In the genomic region with DNA sequence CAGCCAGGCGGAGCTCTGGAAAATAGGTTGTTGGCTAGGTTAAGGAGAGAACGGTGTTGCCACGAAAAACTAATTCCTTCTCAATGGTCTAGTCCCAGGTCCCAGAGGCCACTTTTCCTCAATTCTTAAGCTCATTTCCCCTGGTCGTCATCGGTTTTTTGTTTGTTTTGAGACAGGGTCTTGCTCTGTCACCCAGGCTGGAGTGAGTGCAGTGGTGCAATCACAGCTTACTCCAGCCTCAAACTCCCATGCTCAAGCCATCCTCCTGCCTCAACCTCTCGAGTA, we compare ENCODE assay signal across 9 cellular contexts. TPM values are rescaled to one million over a fixed set of nuclear protein-coding genes. Genes with fewer than 3 reads are reported as not detected.
DNase-seq lines count a peak whose midpoint lies in the region; ATAC-seq and TF ChIP-seq lines count a peak whose summit lies in the region.
"Had no signal": no experiment of that assay in that cellular context is flagged by ENCODE, and none has a peak within 500 bp of the region (broad histone marks: within the 10 kb centered on the region; RNA-seq: fewer than 3 reads in every experiment).

No MANE protein-coding gene starts in this region.

- peak overlapping the region; percentile 94 for H3K4me3 Mint-ChIP-seq in dendritic cell treated with granulocyte-macrophage colony-stimulating factor and Interleukin-4, amounts not matched to agents 40 ng/mL and 50 ng/mL, for 4 days

- H3K4me3 ChIP-seq in BLaER1 (peak overlapping the region; percentile 97), Loucy (ENCODE audit: low read length, poor library complexity, severe bottlenecking) (peak overlapping the region; percentile 93), neural cell (ENCODE audit: low read length) (peak overlapping the region; percentile 94)

- H3K4me1 Mint-ChIP-seq in dendritic cell treated with granulocyte-macrophage colony-stimulating factor and Interleukin-4, amounts not matched to agents 40 ng/mL and 50 ng/mL, for 4 days (ENCODE audit: low read depth), result peaks cover 76% of the 10 kb centered on the region

- no peak for DNase-seq in NCI-H345 treated with DMSO at 0.1 percent for 48 hours (lab: John Stamatoyannopoulos, UW; ENCODE audit: unreplicated experiment)
- DNase-seq in epidermal melanocyte (ENCODE audit: insufficient read length, low spot score), result no peak
- no peak for DNase-seq in stimulated activated CD4-positive, alpha-beta T cell treated with anti-CD3 and anti-CD28 coated beads, Interleukin-12 subunit alpha, Interleukin-12 subunit beta, amount 100 ng/mL, for 4 hours

- no peaks in the 10 kb centered on the region for H3K9me3 ChIP-seq in BLaER1
- H3K9me3 ChIP-seq in Loucy (ENCODE audit: insufficient read depth, low read depth, low read length), result no peaks in the 10 kb centered on the region
- no peaks in the 10 kb centered on the region for H3K9me3 ChIP-seq in neural cell (ENCODE audit: low read length)

- intact Hi-C loops in dendritic cell treated with granulocyte-macrophage colony-stimulating factor and Interleukin-4, amounts not matched to agents 40 ng/mL and 50 ng/mL, for 4 days (cut with micrococcal nuclease), result loop anchor here (5.0 kb wide), 1 partner anchor 79 kb away; no protein-coding TSS in a partner anchor

- H3K9me2 ChIP-seq in Loucy (replicated peaks; ENCODE audit: low read depth, low read length), result no peaks in the 10 kb centered on the region
- no peaks in the 10 kb centered on the region for H3K9me2 ChIP-seq in neural cell (ENCODE audit: insufficient read depth, low read length)

- H3K9me3 Mint-ChIP-seq in dendritic cell treated with granulocyte-macrophage colony-stimulating factor and Interleukin-4, amounts not matched to agents 40 ng/mL and 50 ng/mL, for 4 days, result no peaks in the 10 kb centered on the region

- H3K79me2 ChIP-seq in Loucy (ENCODE audit: insufficient read depth, low read length) (peaks cover 94% of the 10 kb centered on the region), neural cell (replicated peaks; ENCODE audit: insufficient read depth, low read length) (peaks cover 81% of the 10 kb centered on the region)

- no peaks in the 10 kb centered on the region for H3K27me3 Mint-ChIP-seq in dendritic cell treated with granulocyte-macrophage colony-stimulating factor and Interleukin-4, amounts not matched to agents 40 ng/mL and 50 ng/mL, for 4 days

- H4K20me1 ChIP-seq in BLaER1 (peaks cover 89% of the 10 kb centered on the region), Loucy (ENCODE audit: insufficient read depth, low read length, poor library complexity, severe bottlenecking) (peaks cover 82% of the 10 kb centered on the region), neural cell (ENCODE audit: insufficient read depth) (no peaks in the 10 kb centered on the region)

- H3K9ac ChIP-seq in BLaER1 (peak overlapping the region; percentile 98), Loucy (ENCODE audit: low read depth, low read length, poor library complexity, severe bottlenecking) (peak overlapping the region; percentile 86), neural cell (ENCODE audit: low read length) (peak overlapping the region; percentile 92)

- H3K4me1 ChIP-seq in BLaER1, result peaks cover 80% of the 10 kb centered on the region
- H3K4me1 ChIP-seq in Loucy (ENCODE audit: insufficient read depth, low read length, poor library complexity, severe bottlenecking), result peaks cover 60% of the 10 kb centered on the region

- peaks cover 81% of the 10 kb centered on the region for H3K36me3 Mint-ChIP-seq in dendritic cell treated with granulocyte-macrophage colony-stimulating factor and Interleukin-4, amounts not matched to agents 40 ng/mL and 50 ng/mL, for 4 days (ENCODE audit: low read depth)

- TF ChIP-seq RAD21 in neural cell (conservative IDR thresholded peaks at IDR 0.05), result no peak

- H3K27ac ChIP-seq in BLaER1 (peak overlapping the region; percentile 99), neural cell (ENCODE audit: low read length) (peak overlapping the region; percentile 93)

- no peak for ATAC-seq in GM21717 (IDR thresholded peaks at IDR 0.05; ENCODE audit: unreplicated experiment)
- ATAC-seq: activated CD4-positive, CD25-positive, alpha-beta regulatory T cell treated with anti-CD3 and anti-CD28 coated beads, Interleukin-2, amount 50 U/mL, for 24 hours had no signal

- H3F3A ChIP-seq in Loucy (ENCODE audit: low read depth) (peaks cover 3% of the 10 kb centered on the region; the same call in 1 of the 2 replicates), neural cell (ENCODE audit: insufficient read depth, low read length, poor library complexity, severe bottlenecking) (no peaks in the 10 kb centered on the region)

- H3K4me2 ChIP-seq in BLaER1 (peak overlapping the region; percentile 98), Loucy (ENCODE audit: low read depth, low read length, poor library complexity, severe bottlenecking) (peak overlapping the region; percentile 100), neural cell (ENCODE audit: low read length) (peak overlapping the region; percentile 80)

- H3K36me3 ChIP-seq in BLaER1 (peaks cover 43% of the 10 kb centered on the region), Loucy (ENCODE audit: insufficient read depth, low read length) (peaks cover 8% of the 10 kb centered on the region; the same call in 1 of the 2 replicates), neural cell (ENCODE audit: insufficient read depth, low read length) (no peaks in the 10 kb centered on the region)

- peak overlapping the region; percentile 98 for H3K27ac Mint-ChIP-seq in dendritic cell treated with granulocyte-macrophage colony-stimulating factor and Interleukin-4, amounts not matched to agents 40 ng/mL and 50 ng/mL, for 4 days

- H2AFZ ChIP-seq in Loucy (ENCODE audit: low read length) (no peak overlapping the region), neural cell (ENCODE audit: low read depth, low read length) (no peak overlapping the region)

- no peaks in the 10 kb centered on the region for H3K27me3 ChIP-seq in BLaER1
- H3K27me3 ChIP-seq in Loucy (ENCODE audit: insufficient read depth, low read length, poor library complexity, severe bottlenecking), result no peaks in the 10 kb centered on the region
- H3K27me3 ChIP-seq in neural cell (ENCODE audit: insufficient read depth, low read depth, low read length), result no peaks in the 10 kb centered on the region

- TF ChIP-seq CTCF in Loucy (conservative IDR thresholded peaks at IDR 0.05; ENCODE audit: low read length), result no peak
- no peak for TF ChIP-seq CTCF in neural cell (IDR thresholded peaks at IDR 0.05; ENCODE audit: poor library complexity, severe bottlenecking)

- no peak for TF ChIP-seq EP300 in neural cell (conservative IDR thresholded peaks at IDR 0.05; ENCODE audit: poor library complexity, severe bottlenecking)

TF ChIP-seq in neural cell, 6 proteins besides CTCF, POLR2A, EP300 and RAD21:
- TF ChIP-seq SMC3 (conservative IDR thresholded peaks at IDR 0.05; ENCODE audit: poor library complexity), result no peak
- TF ChIP-seq EZH2 (IDR thresholded peaks at IDR 0.05; ENCODE audit: borderline replicate concordance, insufficient read depth, low read length, poor library complexity, severe bottlenecking), result no peak
- TF ChIP-seq POLR2AphosphoS5 (IDR thresholded peaks at IDR 0.05), result no peak
- no peak for TF ChIP-seq MXI1 (conservative IDR thresholded peaks at IDR 0.05; ENCODE audit: poor library complexity, severe bottlenecking)
- TF ChIP-seq, protein P1, sequence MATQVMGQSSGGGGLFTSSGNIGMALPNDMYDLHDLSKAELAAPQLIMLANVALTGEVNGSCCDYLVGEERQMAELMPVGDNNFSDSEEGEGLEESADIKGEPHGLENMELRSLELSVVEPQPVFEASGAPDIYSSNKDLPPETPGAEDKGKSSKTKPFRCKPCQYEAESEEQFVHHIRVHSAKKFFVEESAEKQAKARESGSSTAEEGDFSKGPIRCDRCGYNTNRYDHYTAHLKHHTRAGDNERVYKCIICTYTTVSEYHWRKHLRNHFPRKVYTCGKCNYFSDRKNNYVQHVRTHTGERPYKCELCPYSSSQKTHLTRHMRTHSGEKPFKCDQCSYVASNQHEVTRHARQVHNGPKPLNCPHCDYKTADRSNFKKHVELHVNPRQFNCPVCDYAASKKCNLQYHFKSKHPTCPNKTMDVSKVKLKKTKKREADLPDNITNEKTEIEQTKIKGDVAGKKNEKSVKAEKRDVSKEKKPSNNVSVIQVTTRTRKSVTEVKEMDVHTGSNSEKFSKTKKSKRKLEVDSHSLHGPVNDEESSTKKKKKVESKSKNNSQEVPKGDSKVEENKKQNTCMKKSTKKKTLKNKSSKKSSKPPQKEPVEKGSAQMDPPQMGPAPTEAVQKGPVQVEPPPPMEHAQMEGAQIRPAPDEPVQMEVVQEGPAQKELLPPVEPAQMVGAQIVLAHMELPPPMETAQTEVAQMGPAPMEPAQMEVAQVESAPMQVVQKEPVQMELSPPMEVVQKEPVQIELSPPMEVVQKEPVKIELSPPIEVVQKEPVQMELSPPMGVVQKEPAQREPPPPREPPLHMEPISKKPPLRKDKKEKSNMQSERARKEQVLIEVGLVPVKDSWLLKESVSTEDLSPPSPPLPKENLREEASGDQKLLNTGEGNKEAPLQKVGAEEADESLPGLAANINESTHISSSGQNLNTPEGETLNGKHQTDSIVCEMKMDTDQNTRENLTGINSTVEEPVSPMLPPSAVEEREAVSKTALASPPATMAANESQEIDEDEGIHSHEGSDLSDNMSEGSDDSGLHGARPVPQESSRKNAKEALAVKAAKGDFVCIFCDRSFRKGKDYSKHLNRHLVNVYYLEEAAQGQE (IDR thresholded peaks at IDR 0.05; ENCODE audit: borderline replicate concordance), result no peak
- no peak for TF ChIP-seq TAF1 (IDR thresholded peaks at IDR 0.05; ENCODE audit: low read depth)
TF ChIP-seq in neural cell: peak in this region for 0.

RNA-seq across cellular contexts. Expression of a gene that starts 1.2 kb away (rescaled TPM):
- 14.4 and 51.6 TPM in 2 replicates for polyA plus RNA-seq in neural cell
- 50.2 and 51.4 TPM in 2 replicates for polyA minus RNA-seq in neural cell

RNA-seq across cellular contexts. Expression of a gene that starts 1.7 kb away (rescaled TPM):
- 219 and 254 TPM in 2 replicates for polyA plus RNA-seq in neural cell
- polyA minus RNA-seq in neural cell, result 64.6 and 80.1 TPM in 2 replicates

RNA-seq across cellular contexts. Expression of a gene that starts 11.3 kb away (rescaled TPM):
- 57.5 and 71.5 TPM in 2 replicates for polyA plus RNA-seq in neural cell
- polyA minus RNA-seq in neural cell, result 12.7 and 12.8 TPM in 2 replicates

RNA-seq across cellular contexts. Expression of a gene that starts 18.4 kb away (rescaled TPM):
- polyA plus RNA-seq in neural cell, result 1.3 and 1.4 TPM in 2 replicates
- polyA minus RNA-seq in neural cell, result 4.9 TPM in 1 of 2 replicates, not detected in the other

RNA-seq across cellular contexts. Expression of a gene that starts 44.2 kb away (rescaled TPM):
- not detected in 2 replicates for polyA plus RNA-seq in neural cell
- polyA minus RNA-seq in neural cell, result not detected in 2 replicates
